ENCODE assay signal across 1 cellular context in the genomic region with DNA sequence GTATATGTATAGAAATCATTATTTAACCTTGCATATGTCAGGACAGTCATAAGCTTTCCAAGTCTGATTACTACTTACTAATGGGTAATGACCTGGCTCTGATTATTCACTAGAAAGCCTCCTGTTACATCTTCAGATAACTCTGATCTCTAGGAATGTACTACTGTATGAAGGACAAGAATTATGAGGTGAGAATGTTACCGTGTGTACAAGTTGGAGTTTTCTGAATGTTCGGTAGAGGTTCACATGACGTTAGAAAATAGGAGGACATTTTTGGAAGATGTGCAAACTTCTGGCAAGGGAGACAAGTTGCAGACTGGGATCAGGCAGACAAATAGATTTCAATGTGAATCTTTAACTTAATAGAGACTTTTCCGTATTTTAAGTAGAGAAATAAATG.
TF ChIP-seq lines count a peak whose summit lies in the region.

No MANE protein-coding gene starts in this region.

TF ChIP-seq in IMR-90, 13 proteins besides CTCF, POLR2A, EP300 and RAD21:
- TF ChIP-seq, protein P1, sequence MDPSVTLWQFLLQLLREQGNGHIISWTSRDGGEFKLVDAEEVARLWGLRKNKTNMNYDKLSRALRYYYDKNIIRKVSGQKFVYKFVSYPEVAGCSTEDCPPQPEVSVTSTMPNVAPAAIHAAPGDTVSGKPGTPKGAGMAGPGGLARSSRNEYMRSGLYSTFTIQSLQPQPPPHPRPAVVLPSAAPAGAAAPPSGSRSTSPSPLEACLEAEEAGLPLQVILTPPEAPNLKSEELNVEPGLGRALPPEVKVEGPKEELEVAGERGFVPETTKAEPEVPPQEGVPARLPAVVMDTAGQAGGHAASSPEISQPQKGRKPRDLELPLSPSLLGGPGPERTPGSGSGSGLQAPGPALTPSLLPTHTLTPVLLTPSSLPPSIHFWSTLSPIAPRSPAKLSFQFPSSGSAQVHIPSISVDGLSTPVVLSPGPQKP (IDR thresholded peaks at IDR 0.05; ENCODE audit: borderline replicate concordance, low read depth, low read length) = no peak
- TF ChIP-seq NFE2L2 (IDR thresholded peaks at IDR 0.05; ENCODE audit: low read depth, low read length) = no peak
- TF ChIP-seq MAZ (IDR thresholded peaks at IDR 0.05; ENCODE audit: borderline replicate concordance, low read depth, low read length) = no peak
